ENCODE assay signal across 30 cellular contexts in the genomic region with DNA sequence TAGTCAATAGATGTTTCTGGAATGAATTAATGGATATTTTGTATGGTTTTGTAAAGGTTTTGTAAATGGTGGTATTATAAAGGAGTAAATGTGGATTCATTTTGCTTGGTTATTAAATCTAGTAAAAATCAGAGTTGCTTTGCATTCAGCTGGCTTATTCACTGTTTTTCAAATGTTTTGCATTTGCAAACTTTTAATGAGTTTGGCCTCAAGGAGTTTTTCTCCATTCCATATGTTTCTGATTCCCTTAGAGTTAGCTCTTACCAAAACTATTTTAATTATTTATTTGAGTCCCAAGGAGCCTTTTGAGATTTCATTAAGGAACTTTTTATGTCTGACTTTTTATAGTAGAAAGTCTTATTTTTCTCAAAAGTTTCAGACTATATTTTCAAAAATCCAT.
"Had no signal": no experiment of that assay in that cellular context is flagged by ENCODE, and none has a peak within 500 bp of the region (broad histone marks: within the 10 kb centered on the region; RNA-seq: fewer than 3 reads in every experiment).

No MANE protein-coding gene starts in this region.

- H3K27ac ChIP-seq: adrenal gland, body of pancreas, cardiac muscle cell, colonic mucosa, dorsolateral prefrontal cortex, esophagus muscularis mucosa had no signal

- H3K4me3 ChIP-seq: adrenal gland, body of pancreas, cardiac muscle cell, colonic mucosa, dorsolateral prefrontal cortex, esophagus muscularis mucosa had no signal

- ATAC-seq: activated CD4-positive, alpha-beta T cell treated with anti-CD3 and anti-CD28 coated beads for 36 hours; activated CD8-positive, alpha-beta T cell treated with anti-CD3 and anti-CD28 coated beads for 36 hours; activated T-cell treated with anti-CD3 and anti-CD28 coated beads, Interleukin-2, amount 50 U/mL, for 4 hours; activated T-helper 17 cell treated with anti-CD3 and anti-CD28 coated beads, Interleukin-2, amount 50 U/mL, for 72 hours; body of pancreas had no signal

- DNase-seq: activated CD4-positive, alpha-beta T cell treated with anti-CD3 and anti-CD28 coated beads for 36 hours; activated CD4-positive, alpha-beta T cell treated with anti-CD3 and anti-CD28 coated beads, Interleukin-2, amount 10 ng/mL, durations not matched to agents 7 days and 5 days; activated CD4-positive, alpha-beta T cell treated with anti-CD3 and anti-CD28 coated beads, Interleukin-2, amount 50 U/mL, for 4 hours; activated CD4-positive, CD25-positive, alpha-beta regulatory T cell; activated CD4-positive, CD25-positive, alpha-beta regulatory T cell treated with anti-CD3 and anti-CD28 coated beads, Interleukin-2, amount 50 U/mL, for 72 hours; activated CD8-positive, alpha-beta memory T cell treated with anti-CD3 and anti-CD28 coated beads for 24 hours; activated CD8-positive, alpha-beta T cell treated with anti-CD3 and anti-CD28 coated beads for 36 hours; activated effector memory CD4-positive, alpha-beta T cell treated with Interleukin-2 at 50 U/mL for 16 hours; activated gamma-delta T cell treated with Interleukin-2 at 50 U/mL for 16 hours; activated naive CD4-positive, alpha-beta T cell treated with anti-CD3 and anti-CD28 coated beads, Interleukin-2, amount 50 U/mL, for 16 hours; activated naive CD4-positive, alpha-beta T cell treated with Interleukin-2 at 50 U/mL for 16 hours; activated T-cell treated with anti-CD3 and anti-CD28 coated beads, Interleukin-2, amount 50 U/mL, for 4 hours; adrenal gland; amygdala; aorta; body of pancreas; central memory CD4-positive, alpha-beta T cell; cerebellar nuclear complex; colonic mucosa; dorsolateral prefrontal cortex; effector memory CD4-positive, alpha-beta T cell; endodermal cell; erythroblast; foreskin melanocyte; head of caudate nucleus; hippocampal formation; T-helper 9 cell had no signal

- H3K9me3 ChIP-seq: adrenal gland, body of pancreas, colonic mucosa, esophagus muscularis mucosa had no signal

- H3K36me3 ChIP-seq: adrenal gland, cardiac muscle cell, colonic mucosa, esophagus muscularis mucosa had no signal

- H3K27me3 ChIP-seq: adrenal gland, body of pancreas, cardiac muscle cell, colonic mucosa, dorsolateral prefrontal cortex, esophagus muscularis mucosa had no signal

- H3K4me1 ChIP-seq: adrenal gland, body of pancreas, colonic mucosa had no signal
